In genomic region chr13:79887278-79887677, GRCh38 we compare ENCODE assay signal across 1 cellular context.
TF ChIP-seq lines count a peak whose summit lies in the region.

No MANE protein-coding gene starts in this region.

TF ChIP-seq in H1, 55 proteins besides CTCF, POLR2A, EP300 and RAD21:
- peak; percentile 35; the same call in 1 of the 2 replicates for TF ChIP-seq RBBP5 (IDR thresholded peaks at IDR 0.05; ENCODE audit: borderline replicate concordance, low read depth, low read length)
